ENCODE assay signal across 1 cellular context in genomic region chr14:61107148-61107641, GRCh38.
TF ChIP-seq lines count a peak whose summit lies in the region.

No MANE protein-coding gene starts in this region.

TF ChIP-seq in GM23338, 12 proteins besides CTCF, POLR2A, EP300 and RAD21 (continued from another document):
- TF ChIP-seq ZNF462 (CRISPR knock-in tag; IDR thresholded peaks at IDR 0.05) (no peak), REST (IDR thresholded peaks at IDR 0.05; ENCODE audit: unreplicated experiment) (no peak), JUNB (IDR thresholded peaks at IDR 0.05; ENCODE audit: unreplicated experiment) (no peak), ZNF331 (CRISPR knock-in tag; IDR thresholded peaks at IDR 0.05; ENCODE audit: low read depth) (no peak), CREB1 (CRISPR knock-in tag; IDR thresholded peaks at IDR 0.05; ENCODE audit: low read depth) (no peak), EZH2 (IDR thresholded peaks at IDR 0.05; ENCODE audit: low read depth, unreplicated experiment) (no peak), EZH2phosphoT487 (IDR thresholded peaks at IDR 0.05; ENCODE audit: unreplicated experiment) (no peak), ZNF114 (CRISPR knock-in tag; IDR thresholded peaks at IDR 0.05) (no peak), NANOG (IDR thresholded peaks at IDR 0.05; ENCODE audit: borderline replicate concordance) (no peak), POLR2AphosphoS5 (IDR thresholded peaks at IDR 0.05; ENCODE audit: low read depth) (no peak)
TF ChIP-seq in GM23338: peak in this region for 0.
